In the genomic region with DNA sequence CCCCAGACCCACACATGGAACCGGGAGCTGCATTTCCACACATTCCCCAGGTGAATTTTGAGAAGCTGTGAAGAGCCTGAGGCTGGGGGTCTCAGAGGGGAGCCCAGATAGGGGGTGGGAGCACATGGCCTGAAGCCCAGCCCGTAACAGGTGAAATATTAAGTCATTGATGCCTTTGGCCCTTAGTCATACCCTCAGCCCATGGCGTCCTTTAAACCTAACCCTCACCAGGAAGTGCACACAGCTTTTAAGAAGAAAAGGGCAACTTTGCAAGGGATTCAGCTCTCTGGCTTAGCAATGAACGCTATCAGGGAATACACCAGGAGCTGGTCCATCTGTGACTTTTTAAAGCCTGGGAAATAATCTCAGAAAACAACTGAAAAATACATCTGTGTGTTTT, we compare ENCODE assay signal across 21 cellular contexts. TPM values are rescaled to one million over a fixed set of nuclear protein-coding genes. Genes with fewer than 3 reads are reported as not detected.
DNase-seq lines count a peak whose midpoint lies in the region; ATAC-seq and TF ChIP-seq lines count a peak whose summit lies in the region.
"Had no signal": no experiment of that assay in that cellular context is flagged by ENCODE, and none has a peak within 500 bp of the region (broad histone marks: within the 10 kb centered on the region; RNA-seq: fewer than 3 reads in every experiment).

No MANE protein-coding gene starts in this region.

- H3K27me3 ChIP-seq in PC-9 (ENCODE audit: insufficient read depth, low read depth), result no peaks in the 10 kb centered on the region
- H3K27me3 ChIP-seq in foreskin keratinocyte, result no peaks in the 10 kb centered on the region
- H3K27me3 ChIP-seq: BE2C had no signal

- H3F3A ChIP-seq in PC-9 (ENCODE audit: insufficient read depth, low read depth), result peaks cover 30% of the 10 kb centered on the region

- POLR2A ChIA-PET in PC-9 (lab: Charles Lee; ENCODE audit: unreplicated experiment), result interaction anchor here (0.6 kb wide), 1 partner anchor 364 kb away, joined by 4 read pairs; no protein-coding TSS in a partner anchor

- DNase-seq in PC-9, result peak in 1 of 2 experiments; percentile 61
- no peak for DNase-seq in foreskin keratinocyte
- peak; percentile 5 for DNase-seq in posterior vena cava (ENCODE audit: low spot score)
- DNase-seq in GM20000 (ENCODE audit: low spot score), result no peak
- no peak for DNase-seq in occipital lobe (lab: John Stamatoyannopoulos, UW)
- DNase-seq in activated CD4-positive, alpha-beta T cell treated with anti-CD3 and anti-CD28 coated beads for 48 hours, result no peak
- DNase-seq: BE2C; CD8-positive, alpha-beta T cell; COR-L47; DMS153; DMS79 treated with DMSO at 0.1 percent for 48 hours; EL; GDM1; HFFc6; IMR-90 had no signal

- H3K4me3 ChIP-seq in PC-9, result no peak overlapping the region
- H3K4me3 ChIP-seq: A549, HAP-1 had no signal

- no peaks in the 10 kb centered on the region for H4K20me1 ChIP-seq in PC-9 (ENCODE audit: insufficient read depth)

- BruUV-seq in PC-9 (replicated peaks; lab: Mats Ljungman, UMichigan), result no TSS peak

- H3K79me2 ChIP-seq in PC-9 (ENCODE audit: low read depth), result peaks cover 71% of the 10 kb centered on the region

- CTCF ChIA-PET in PC-9 (lab: Charles Lee), result no interaction called here

- no peaks in the 10 kb centered on the region; the same call in 1 of the 2 replicates for H3K36me3 ChIP-seq in PC-9 (ENCODE audit: low read depth)
- H3K36me3 ChIP-seq: BE2C, HAP-1 had no signal

- peak; percentile 35 for ATAC-seq in foreskin keratinocyte
- ATAC-seq: A549; CD8-positive, alpha-beta T cell had no signal

- intact Hi-C loops in PC-9 (cut with micrococcal nuclease; ENCODE audit: unreplicated experiment) (no loop called here), posterior vena cava (cut with DNase I) (no loop called here)

- no peak for TF ChIP-seq CTCF in PC-9 (conservative IDR thresholded peaks at IDR 0.05)
- TF ChIP-seq CTCF in foreskin keratinocyte (conservative IDR thresholded peaks at IDR 0.05), result no peak
- TF ChIP-seq CTCF in GM20000 (IDR thresholded peaks at IDR 0.05; ENCODE audit: extremely low read depth, missing control alignments), result no peak

- H3K9me3 ChIP-seq in PC-9 (ENCODE audit: insufficient read depth, low read depth), result no peaks in the 10 kb centered on the region
- H3K9me3 ChIP-seq: A549, BE2C, HAP-1 had no signal

- H3K4me1 ChIP-seq in PC-9 (replicated peaks; ENCODE audit: insufficient read depth), result peaks cover 54% of the 10 kb centered on the region
- peaks cover 42% of the 10 kb centered on the region for H3K4me1 ChIP-seq in foreskin keratinocyte
- H3K4me1 ChIP-seq: A549, BE2C, HAP-1 had no signal

- H2AFZ ChIP-seq in PC-9, result no peak overlapping the region

- H3K27ac ChIP-seq in PC-9 (peak overlapping the region; percentile 80), foreskin keratinocyte (no peak overlapping the region)
- H3K27ac ChIP-seq: A549, C4-2B had no signal

- no peaks in the 10 kb centered on the region for H3K9me2 ChIP-seq in PC-9 (ENCODE audit: insufficient read depth)

- H3K4me2 ChIP-seq in PC-9, result peak overlapping the region; percentile 53
- H3K4me2 ChIP-seq: A549 had no signal

RNA-seq across cellular contexts. Expression of gene WNT7A, which starts 40.6 kb away (rescaled TPM):
- total RNA-seq in PC-9 (2021) (4.7 and 6.3 TPM in 2 replicates), foreskin keratinocyte (48.2 and 65.5 TPM in 2 replicates), posterior vena cava (not detected), occipital lobe (9.0 TPM)
- 42.2 and 54.1 TPM in 2 replicates for polyA plus RNA-seq in foreskin keratinocyte
- total RNA-seq: H1, HFFc6, HT-29, IMR-90 had no signal
- polyA plus RNA-seq: AG04450, IMR-90 had no signal
